Comparison of ENCODE assay signal across 8 cellular contexts in genomic region chr11:63574856-63575602, GRCh38. TPM values are rescaled to one million over a fixed set of nuclear protein-coding genes. Genes with fewer than 3 reads are reported as not detected.
DNase-seq lines count a peak whose midpoint lies in the region; ATAC-seq, FAIRE-seq and TF ChIP-seq lines count a peak whose summit lies in the region.

No MANE protein-coding gene starts in this region.

- H3K36me3 ChIP-seq in DND-41 (ENCODE audit: insufficient read depth, low read length) (no peaks in the 10 kb centered on the region), sigmoid colon (peaks cover 0 to 3% (median 1%) of the 10 kb centered on the region in 4 donors)

- H3K4me1 ChIP-seq in DND-41 (ENCODE audit: insufficient read depth, low read length) (peaks cover 18% of the 10 kb centered on the region), sigmoid colon (peaks cover 0 to 23% (median 15%) of the 10 kb centered on the region in 4 donors)

- DNase-seq in DND-41 (no peak), left ventricle myocardium superior (peak; percentile 50), sigmoid colon (peak; percentile 83), NCI-H446 treated with DMSO at 0.1 percent for 48 hours (lab: John Stamatoyannopoulos, UW) (no peak), urothelium cell line (ENCODE audit: low spot score) (no peak)
- no peak for DNase-seq in activated CD4-positive, alpha-beta memory T cell treated with anti-CD3 and anti-CD28 coated beads for 36 hours

- peaks cover 7% of the 10 kb centered on the region for H3K36me3 Mint-ChIP-seq in activated CD4-positive, alpha-beta memory T cell treated with anti-CD3 and anti-CD28 coated beads for 36 hours

- H3K27ac ChIP-seq in DND-41 (ENCODE audit: low read length): peak overlapping the region; percentile 77
- peak overlapping the region; percentile 77 to 85 (median 80) for H3K27ac ChIP-seq in sigmoid colon

- H3K4me2 ChIP-seq in DND-41 (ENCODE audit: insufficient read depth, low read length): peak overlapping the region; percentile 69

- peaks cover 6% of the 10 kb centered on the region for H3K9me3 Mint-ChIP-seq in activated CD4-positive, alpha-beta memory T cell treated with anti-CD3 and anti-CD28 coated beads for 36 hours

- TF ChIP-seq EP300 in sigmoid colon (IDR thresholded peaks at IDR 0.05): no peak

- no peak for FAIRE-seq in urothelium cell line (lab: Jason Lieb, UNC)

- no peaks in the 10 kb centered on the region for H3K27me3 Mint-ChIP-seq in activated CD4-positive, alpha-beta memory T cell treated with anti-CD3 and anti-CD28 coated beads for 36 hours

- H3K9me3 ChIP-seq in DND-41 (ENCODE audit: insufficient read depth, low read length, severe bottlenecking) (peaks cover 3% of the 10 kb centered on the region), sigmoid colon (peaks cover 0 to 2% (median under 1%) of the 10 kb centered on the region in 4 donors)

- TF ChIP-seq CTCF in DND-41 (IDR thresholded peaks at IDR 0.05; ENCODE audit: borderline replicate concordance, extremely low read depth, low read length, poor library complexity, severe bottlenecking): no peak
- no peak for TF ChIP-seq CTCF in sigmoid colon (IDR thresholded peaks at IDR 0.05)

- H3K79me2 ChIP-seq in DND-41 (ENCODE audit: insufficient read depth, low read length): no peaks in the 10 kb centered on the region

- H3K9ac ChIP-seq in DND-41 (ENCODE audit: low read depth, low read length): peak overlapping the region; percentile 47

- H3K4me3 ChIP-seq in DND-41 (ENCODE audit: low read depth in 1 of 2, low read length in 2 of 2) (peak overlapping the region in 1 of 2 experiments; percentile 55; a peak in 3 of 4 replicates), sigmoid colon (peak overlapping the region; percentile 16 to 41 (median 35))

- CTCF ChIA-PET in activated CD4-positive, alpha-beta memory T cell treated with anti-CD3 and anti-CD28 coated beads for 36 hours (lab: Charles Lee): interaction anchor here (0.6 to 2.8 kb wide), 4 partner anchors 32 to 96 kb away, joined by 3 to 9 read pairs (median 3); no protein-coding TSS in a partner anchor

- no peak for TF ChIP-seq POLR2A in sigmoid colon (IDR thresholded peaks at IDR 0.05)

- no peaks in the 10 kb centered on the region for H4K20me1 ChIP-seq in DND-41 (ENCODE audit: insufficient read depth, low read length)

- no peaks in the 10 kb centered on the region for H3K27me3 ChIP-seq in DND-41 (ENCODE audit: insufficient read depth, low read length, poor library complexity)
- no peaks in the 10 kb centered on the region for H3K27me3 ChIP-seq in sigmoid colon

- peak overlapping the region; percentile 91 for H2AFZ ChIP-seq in DND-41 (ENCODE audit: low read depth, low read length)

- POLR2A ChIA-PET in activated CD4-positive, alpha-beta memory T cell treated with anti-CD3 and anti-CD28 coated beads for 36 hours (lab: Charles Lee): interaction anchor here (0.6 to 1.5 kb wide), 2 partner anchors 37 to 39 kb away, joined by 3 read pairs; partner anchors contain the start of gene PLAAT4

- H3K4me1 Mint-ChIP-seq in activated CD4-positive, alpha-beta memory T cell treated with anti-CD3 and anti-CD28 coated beads for 36 hours (ENCODE audit: low read depth): peaks cover 16% of the 10 kb centered on the region

- H3K27ac Mint-ChIP-seq in activated CD4-positive, alpha-beta memory T cell treated with anti-CD3 and anti-CD28 coated beads for 36 hours: peak overlapping the region; percentile 58

- ATAC-seq in DND-41 (ENCODE audit: insufficient read depth, low read depth) (peak; percentile 18; the same call in 1 of the 3 replicates), left ventricle myocardium superior (peak; percentile 91), HG03139 (IDR thresholded peaks at IDR 0.05; ENCODE audit: unreplicated experiment) (no peak), HG03469 (IDR thresholded peaks at IDR 0.05; ENCODE audit: unreplicated experiment) (no peak)

- peak overlapping the region; percentile 66 for H3K4me3 Mint-ChIP-seq in activated CD4-positive, alpha-beta memory T cell treated with anti-CD3 and anti-CD28 coated beads for 36 hours

- intact Hi-C loops in activated CD4-positive, alpha-beta memory T cell treated with anti-CD3 and anti-CD28 coated beads for 36 hours (cut with micrococcal nuclease): no loop called here
- intact Hi-C loops in left ventricle myocardium superior (cut with micrococcal nuclease) (no loop called here), sigmoid colon (cut with DNase I) (loop anchor here (2.0 to 5.0 kb wide), 2 partner anchors 37 to 38 kb away; partner anchors contain the start of genes PLAAT3 and PLAAT4)

- WGBS in sigmoid colon, 2 donors: 46 to 65% methylated on average over 10 of the region's 10 CpGs

RNA-seq across cellular contexts. Expression of gene PLAAT2, which starts 11.8 kb away (rescaled TPM):
- total RNA-seq in activated CD4-positive, alpha-beta memory T cell treated with anti-CD3 and anti-CD28 coated beads for 36 hours: under 1 TPM in 1 of 2 experiments, not detected in 1; 0.44 TPM
- total RNA-seq in left ventricle myocardium superior (not detected), sigmoid colon (under 1 TPM in 1 of 4 donors, not detected in 3; 0.71 TPM)
- polyA plus RNA-seq in sigmoid colon: 100 to 1,000 TPM in 2 of 3 donors, 10 to 100 TPM in 1; 27.0 to 233 (median 112) TPM

RNA-seq across cellular contexts. Expression of gene PLAAT4, which starts 38.4 kb away (rescaled TPM):
- total RNA-seq in activated CD4-positive, alpha-beta memory T cell treated with anti-CD3 and anti-CD28 coated beads for 36 hours: 10 to 100 TPM; 35.7 to 36.3 TPM
- total RNA-seq in left ventricle myocardium superior (25.3 TPM), sigmoid colon (10 to 100 TPM; 36.7 to 49.9 (median 42.8) TPM)
- 100 to 1,000 TPM in 2 of 3 donors, 10 to 100 TPM in 1; 63.1 to 262 (median 114) TPM for polyA plus RNA-seq in sigmoid colon

RNA-seq across cellular contexts. Expression of gene PLAAT3, which starts 39.2 kb away (rescaled TPM):
- total RNA-seq in activated CD4-positive, alpha-beta memory T cell treated with anti-CD3 and anti-CD28 coated beads for 36 hours: 10 to 100 TPM; 10.3 to 10.4 TPM
- 149 TPM for total RNA-seq in left ventricle myocardium superior
- 10 to 100 TPM; 34.9 to 59.9 (median 47.9) TPM for total RNA-seq in sigmoid colon
- 10 to 100 TPM; 14.6 to 34.7 (median 21.0) TPM for polyA plus RNA-seq in sigmoid colon

Comparison
In these comparisons a context has a peak if more than half of its experiments do, and no peak if none do; other contexts are left out.
1. ATAC-seq: peak in DND-41 (single experiment) and left ventricle myocardium superior (single experiment); none in HG03139 (single experiment) and HG03469 (single experiment).
2. DNase-seq: peak in left ventricle myocardium superior (single experiment) and sigmoid colon (single experiment); none in DND-41 (single experiment), activated CD4-positive, alpha-beta memory T cell treated with anti-CD3 and anti-CD28 coated beads for 36 hours (single experiment), NCI-H446 treated with DMSO at 0.1 percent for 48 hours (single experiment) and urothelium cell line (single experiment).